Comparison of ENCODE assay signal across 8 cellular contexts in the genomic region with DNA sequence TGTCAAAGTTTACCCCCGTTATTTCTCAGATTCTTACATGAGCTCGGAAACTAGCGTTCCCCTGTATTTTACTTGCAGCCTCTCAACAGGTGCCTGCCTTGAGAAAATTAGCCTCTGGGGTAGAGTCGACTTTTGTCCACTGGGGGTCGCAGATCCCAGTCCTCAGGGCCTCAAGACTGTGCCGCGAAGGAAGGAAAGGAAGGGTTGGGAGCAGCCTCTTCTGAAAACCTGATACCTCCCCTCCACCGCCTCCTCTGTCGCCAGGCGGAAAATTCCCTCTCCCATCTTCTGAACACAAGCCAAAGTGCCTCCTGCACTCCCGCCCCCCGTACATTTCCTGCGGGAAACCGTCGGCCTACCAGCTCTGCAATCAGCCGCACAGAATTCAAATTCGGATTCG. TPM values are rescaled to one million over a fixed set of nuclear protein-coding genes. Genes with fewer than 3 reads are reported as not detected.
DNase-seq lines count a peak whose midpoint lies in the region; ATAC-seq and TF ChIP-seq lines count a peak whose summit lies in the region.

No MANE protein-coding gene starts in this region.

- H3K4me1 Mint-ChIP-seq in activated B cell treated with CpG ODN at 0.5 μM for 24 hours: peaks cover 11% of the 10 kb centered on the region

- H3K36me3 Mint-ChIP-seq in activated B cell treated with CpG ODN at 0.5 μM for 24 hours (ENCODE audit: low read depth): no peaks in the 10 kb centered on the region

- H3K9me3 ChIP-seq in left lung: no peaks in the 10 kb centered on the region

- no peak for TF ChIP-seq CTCF in activated B cell treated with CpG ODN at 0.5 μM for 24 hours (IDR thresholded peaks at IDR 0.05)
- peak; percentile 23 to 36 for TF ChIP-seq CTCF in left lung (IDR thresholded peaks at IDR 0.05)

- intact Hi-C loops in activated B cell treated with CpG ODN at 0.5 μM for 24 hours (cut with micrococcal nuclease): loop anchor here (1.0 to 5.0 kb wide), 5 partner anchors 23 to 706 kb away; partner anchors contain the start of gene ZCCHC18
- intact Hi-C loops in left lung (cut with DNase I): no loop called here

- no peak overlapping the region for H3K27ac ChIP-seq in left lung

- DNase-seq in G401 (ENCODE audit: low spot score): peak; percentile 81
- peak; percentile 71 to 79 for DNase-seq in NCI-H2081 (lab: John Stamatoyannopoulos, UW)
- peak; percentile 19 for DNase-seq in activated B cell treated with CpG ODN at 0.5 μM for 24 hours
- DNase-seq in dedifferentiated amniotic fluid mesenchymal stem cell (ENCODE audit: extremely low spot score): peak; percentile 56
- peak in 1 of 2 donors; percentile 44 for DNase-seq in left lung
- peak; percentile 40 for DNase-seq in stimulated activated CD4-positive, alpha-beta T cell treated with anti-CD3 and anti-CD28 coated beads, Interleukin-4, amount 100 ng/mL, for 1 hour
- DNase-seq in T1000 (lab: John Stamatoyannopoulos, UW): no peak

- peak; percentile 37 for ATAC-seq in HG02571 (IDR thresholded peaks at IDR 0.05; ENCODE audit: unreplicated experiment)
- peak; percentile 54 for ATAC-seq in activated B cell treated with CpG ODN at 0.5 μM for 24 hours (ENCODE audit: low read depth)
- ATAC-seq in left lung: peak; percentile 82

- no peaks in the 10 kb centered on the region for H3K9me3 Mint-ChIP-seq in activated B cell treated with CpG ODN at 0.5 μM for 24 hours

- peaks cover 0 to 5% of the 10 kb centered on the region in 2 donors for H3K27me3 ChIP-seq in left lung

- peak overlapping the region; percentile 87 for H3K4me3 Mint-ChIP-seq in activated B cell treated with CpG ODN at 0.5 μM for 24 hours

- H3K36me3 ChIP-seq in left lung: no peaks in the 10 kb centered on the region

- in situ Hi-C loops in G401 (cut with HindIII; ENCODE audit: low sequenced_read_pairs): no loop called here

- H3K27me3 Mint-ChIP-seq in activated B cell treated with CpG ODN at 0.5 μM for 24 hours: no peaks in the 10 kb centered on the region

- peak overlapping the region; percentile 84 for H3K27ac Mint-ChIP-seq in activated B cell treated with CpG ODN at 0.5 μM for 24 hours

- H3K4me3 ChIP-seq in left lung: peak overlapping the region; percentile 17 to 54

- CTCF ChIA-PET in activated B cell treated with CpG ODN at 0.5 μM for 24 hours (lab: Charles Lee): interaction anchor here (0.5 to 2.3 kb wide), 3 partner anchors 22 to 234 kb away, joined by 3 to 6 read pairs (median 3); no protein-coding TSS in a partner anchor

- POLR2A ChIA-PET in activated B cell treated with CpG ODN at 0.5 μM for 24 hours (lab: Charles Lee): interaction anchor here (0.8 kb wide), 1 partner anchor 338 kb away, joined by 3 read pairs; no protein-coding TSS in a partner anchor

- no peaks in the 10 kb centered on the region for H3K4me1 ChIP-seq in left lung

RNA-seq across cellular contexts. Expression of gene TMSB15B, which starts 44.4 kb away (rescaled TPM):
- total RNA-seq in G401 (2014; rRNA removed; shearing (Covaris generic)): not detected in 2 replicates
- total RNA-seq in activated B cell treated with CpG ODN at 0.5 μM for 24 hours: 9.6 and 9.8 TPM in 2 replicates
- 1 to 10 TPM; 1.3 to 5.1 TPM for total RNA-seq in left lung
